In genomic region chr5:108249785-108250100, GRCh38 we compare ENCODE assay signal across 25 cellular contexts.
"Had no signal": no experiment of that assay in that cellular context is flagged by ENCODE, and none has a peak within 500 bp of the region (broad histone marks: within the 10 kb centered on the region; RNA-seq: fewer than 3 reads in every experiment).

No MANE protein-coding gene starts in this region.

- H3K9me3 ChIP-seq: body of pancreas had no signal

- H3K36me3 ChIP-seq: adrenal gland had no signal

- H3K4me1 ChIP-seq: body of pancreas had no signal

- H3K27ac ChIP-seq: adrenal gland, body of pancreas, coronary artery had no signal

- ATAC-seq: activated CD4-positive, alpha-beta T cell treated with anti-CD3 and anti-CD28 coated beads for 36 hours; activated CD8-positive, alpha-beta memory T cell treated with anti-CD3 and anti-CD28 coated beads, Interleukin-2, amount 10 ng/mL, durations not matched to agents 7 days and 5 days; activated CD8-positive, alpha-beta T cell treated with anti-CD3 and anti-CD28 coated beads, Interleukin-2, amount 10 ng/mL, durations not matched to agents 7 days and 5 days; activated naive CD8-positive, alpha-beta T cell treated with anti-CD3 and anti-CD28 coated beads, Interleukin-2, amount 50 U/mL, for 24 hours; body of pancreas; esophagus mucosa had no signal

- H3K4me3 ChIP-seq: adrenal gland, body of pancreas, coronary artery, dorsolateral prefrontal cortex had no signal

- H3K27me3 ChIP-seq: adrenal gland, body of pancreas, dorsolateral prefrontal cortex had no signal

- DNase-seq: activated CD4-positive, alpha-beta memory T cell treated with anti-CD3 and anti-CD28 coated beads for 36 hours; activated CD4-positive, alpha-beta T cell treated with anti-CD3 and anti-CD28 coated beads for 36 hours; activated CD4-positive, alpha-beta T cell treated with anti-CD3 and anti-CD28 coated beads, Interleukin-2, amount 10 ng/mL, durations not matched to agents 24 days and 14 days; activated CD4-positive, CD25-positive, alpha-beta regulatory T cell; activated CD4-positive, CD25-positive, alpha-beta regulatory T cell treated with anti-CD3 and anti-CD28 coated beads, Interleukin-2, amount 50 U/mL, for 72 hours; activated CD8-positive, alpha-beta memory T cell treated with anti-CD3 and anti-CD28 coated beads, Interleukin-2, amount 10 ng/mL, durations not matched to agents 7 days and 5 days; activated CD8-positive, alpha-beta memory T cell treated with anti-CD3 and anti-CD28 coated beads, Interleukin-2, amount 50 U/mL, for 4 hours; activated CD8-positive, alpha-beta T cell treated with anti-CD3 and anti-CD28 coated beads, Interleukin-2, amount 10 ng/mL, durations not matched to agents 7 days and 5 days; activated effector memory CD4-positive, alpha-beta T cell treated with anti-CD3 and anti-CD28 coated beads, Interleukin-2, amount 50 U/mL, for 16 hours; activated naive CD4-positive, alpha-beta T cell treated with anti-CD3 and anti-CD28 coated beads for 36 hours; activated naive CD8-positive, alpha-beta T cell treated with anti-CD3 and anti-CD28 coated beads for 36 hours; activated naive CD8-positive, alpha-beta T cell treated with anti-CD3 and anti-CD28 coated beads, Interleukin-2, amount 50 U/mL, for 24 hours; activated T-cell treated with anti-CD3 and anti-CD28 coated beads, Interleukin-2, amount 50 U/mL, for 1 hour; activated T-cell treated with anti-CD3 and anti-CD28 coated beads, Interleukin-2, amount 50 U/mL, for 48 hours; adrenal gland; amygdala; aorta; body of pancreas; dorsolateral prefrontal cortex; effector memory CD4-positive, alpha-beta T cell; endodermal cell; foreskin fibroblast; T-helper 2 cell had no signal
